ENCODE assay signal across 8 cellular contexts in genomic region chr6:1610497-1611321, GRCh38. TPM values are rescaled to one million over a fixed set of nuclear protein-coding genes. Genes with fewer than 3 reads are reported as not detected.
DNase-seq lines count a peak whose midpoint lies in the region; TF ChIP-seq lines count a peak whose summit lies in the region.

No MANE protein-coding gene starts in this region.

- no peaks in the 10 kb centered on the region for H3K79me2 ChIP-seq in Karpas-422 (ENCODE audit: low read length)

- H3K4me3 ChIP-seq in HUES64 (ENCODE audit: low read length): peak overlapping the region; percentile 45
- H3K4me3 ChIP-seq in suprapubic skin: peak overlapping the region; percentile 71
- H3K4me3 ChIP-seq in Karpas-422 (ENCODE audit: low read length): no peak overlapping the region

- DNase-seq in stimulated activated CD4-positive, alpha-beta T cell treated with anti-CD3 and anti-CD28 coated beads, Interleukin-15, amount 100 ng/mL, for 24 hours: peak; percentile 27
- no peak for DNase-seq in stimulated activated CD4-positive, alpha-beta T cell treated with anti-CD3 and anti-CD28 coated beads, Interleukin-4, amount 100 ng/mL, for 24 hours
- DNase-seq in iris pigment epithelial cell (ENCODE audit: low read depth): peak; percentile 52
- DNase-seq in suprapubic skin (ENCODE audit: low spot score in 2 of 2): peak in 1 of 2 donors; percentile 66
- no peak for DNase-seq in NCI-H2171 treated with DMSO at 0.1 percent for 48 hours (lab: John Stamatoyannopoulos, UW)
- DNase-seq in Karpas-422: no peak

- no peaks in the 10 kb centered on the region for H3K9me2 ChIP-seq in Karpas-422 (replicated peaks; ENCODE audit: insufficient read depth, low read length)

- H3K27ac ChIP-seq in HUES64 (ENCODE audit: low read depth, low read length) (no peak overlapping the region), adipose tissue (ENCODE audit: low read depth, low read length) (peak overlapping the region; percentile 77), suprapubic skin (peak overlapping the region; percentile 92), Karpas-422 (ENCODE audit: low read length) (no peak overlapping the region)

- WGBS in HUES64: 1% methylated on average over 101 of the region's 101 CpGs
- WGBS in adipose tissue, 3 donors: 1 to 3% (median 3%) methylated on average over 82 to 101 of the region's 101 CpGs
- WGBS in suprapubic skin: under 1% methylated on average over 55 of the region's 101 CpGs

- TF ChIP-seq CTCF in suprapubic skin (IDR thresholded peaks at IDR 0.05): no peak

- H4K20me1 ChIP-seq in Karpas-422 (ENCODE audit: insufficient read depth, low read depth, low read length): no peaks in the 10 kb centered on the region

- no peak overlapping the region for H2AFZ ChIP-seq in Karpas-422 (ENCODE audit: low read length)

- no peaks in the 10 kb centered on the region for H3K9me3 ChIP-seq in HUES64 (ENCODE audit: insufficient read depth, low read depth, low read length)
- no peaks in the 10 kb centered on the region for H3K9me3 ChIP-seq in suprapubic skin
- H3K9me3 ChIP-seq in Karpas-422 (ENCODE audit: low read length): no peaks in the 10 kb centered on the region

- no peak for TF ChIP-seq POLR2A in suprapubic skin (IDR thresholded peaks at IDR 0.05)

- no peak overlapping the region for H3K9ac ChIP-seq in HUES64 (ENCODE audit: low read depth, low read length)
- no peak overlapping the region for H3K9ac ChIP-seq in Karpas-422 (ENCODE audit: low read length)

- H3K27me3 ChIP-seq in HUES64 (ENCODE audit: insufficient read depth, low read length) (peaks cover 99% of the 10 kb centered on the region), suprapubic skin (peaks cover 88% of the 10 kb centered on the region), Karpas-422 (ENCODE audit: low read length) (no peaks in the 10 kb centered on the region)

- H3K36me3 ChIP-seq in HUES64 (ENCODE audit: insufficient read depth, low read length): no peaks in the 10 kb centered on the region
- no peaks in the 10 kb centered on the region for H3K36me3 ChIP-seq in suprapubic skin
- no peaks in the 10 kb centered on the region for H3K36me3 ChIP-seq in Karpas-422 (ENCODE audit: insufficient read depth, low read length)

- TF ChIP-seq EP300 in suprapubic skin (IDR thresholded peaks at IDR 0.05): no peak

- H3K4me1 ChIP-seq in HUES64 (ENCODE audit: insufficient read depth, low read length) (peaks cover 21% of the 10 kb centered on the region), suprapubic skin (peaks cover 66% of the 10 kb centered on the region), Karpas-422 (ENCODE audit: low read length) (peaks cover 2% of the 10 kb centered on the region; the same call in 1 of the 2 replicates)

- H3K4me2 ChIP-seq in Karpas-422 (ENCODE audit: low read depth, low read length, poor library complexity, severe bottlenecking): no peak overlapping the region

RNA-seq across cellular contexts. Expression of gene FOXC1, which starts 1.0 kb away (rescaled TPM):
- 2.2 TPM for polyA plus RNA-seq in HUES64 (2013, experiment 1 of 2)
- 3.5 TPM for polyA plus RNA-seq in HUES64 (2013, experiment 2 of 2)
- polyA plus RNA-seq in adipose tissue: 1 to 10 TPM in 2 of 3 donors, under 1 TPM in 1; 0.64 to 7.3 (median 5.5) TPM
- 10 to 100 TPM; 14.5 to 35.8 (median 21.4) TPM for total RNA-seq in suprapubic skin
- total RNA-seq in Karpas-422 (2014; rRNA removed; shearing (Covaris generic); ENCODE audit: low replicate concordance): not detected in 2 replicates

Comparison
In these comparisons a context has a peak if more than half of its experiments do, and no peak if none do; other contexts are left out.
1. DNase-seq: peak in stimulated activated CD4-positive, alpha-beta T cell treated with anti-CD3 and anti-CD28 coated beads, Interleukin-15, amount 100 ng/mL, for 24 hours (single experiment) and iris pigment epithelial cell (single experiment); none in stimulated activated CD4-positive, alpha-beta T cell treated with anti-CD3 and anti-CD28 coated beads, Interleukin-4, amount 100 ng/mL, for 24 hours (single experiment), NCI-H2171 treated with DMSO at 0.1 percent for 48 hours (single experiment) and Karpas-422 (single experiment).
2. H3K27ac ChIP-seq: peak in adipose tissue (single experiment) and suprapubic skin (single experiment); none in HUES64 (single experiment) and Karpas-422 (single experiment).
3. RNA of gene FOXC1, which starts 1.0 kb away (total RNA-seq): 14.5 to 35.8 TPM in suprapubic skin; not detected in Karpas-422; every median in the first group is over 10 times any median in the second.